9 cellular contexts compared by ENCODE assay signal in genomic region chr11:120455487-120455886, GRCh38. TPM values are rescaled to one million over a fixed set of nuclear protein-coding genes. Genes with fewer than 3 reads are reported as not detected.
"Had no signal": no experiment of that assay in that cellular context is flagged by ENCODE, and none has a peak within 500 bp of the region (broad histone marks: within the 10 kb centered on the region; RNA-seq: fewer than 3 reads in every experiment).

No MANE protein-coding gene starts in this region.

- FAIRE-seq: H1, H54, HTR-8/SVneo had no signal

- H3K4me2 ChIP-seq: GM23338 had no signal

- ATAC-seq: GM23338 had no signal

- H2AFZ ChIP-seq: GM23338 had no signal

- DNase-seq: H9, HCEC 1CT, KBM-7 had no signal

- H3K4me3 ChIP-seq: GM23338 had no signal

RNA-seq across cellular contexts. Expression of gene GRIK4, which starts 56.1 kb away (rescaled TPM):
- total RNA-seq: HT-29 had no signal
- polyA plus RNA-seq: IgD-negative memory B cell had no signal
